1 cellular context compared by ENCODE assay signal in genomic region chr1:59346429-59346828, GRCh38.
TF ChIP-seq lines count a peak whose summit lies in the region.

No MANE protein-coding gene starts in this region.

TF ChIP-seq in HepG2, 621 proteins besides CTCF, POLR2A, EP300 and RAD21 (continued from another document and continues in another):
- no peak for TF ChIP-seq THAP9 (CRISPR knock-in tag; IDR thresholded peaks at IDR 0.05; ENCODE audit: borderline replicate concordance)
- TF ChIP-seq SRF (IDR thresholded peaks at IDR 0.05; ENCODE audit: low read depth, low read length) = no peak
- no peak for TF ChIP-seq IKZF1 (IDR thresholded peaks at IDR 0.05)
- no peak for TF ChIP-seq ZNF142 (CRISPR knock-in tag; IDR thresholded peaks at IDR 0.05)
- TF ChIP-seq POGK (CRISPR knock-in tag; conservative IDR thresholded peaks at IDR 0.05) = no peak
- no peak for TF ChIP-seq ZFP37 (CRISPR knock-in tag; IDR thresholded peaks at IDR 0.05; ENCODE audit: borderline replicate concordance)
- TF ChIP-seq ZNF33B (CRISPR knock-in tag; IDR thresholded peaks at IDR 0.05) = no peak
- TF ChIP-seq FOSL2 (CRISPR knock-in tag; IDR thresholded peaks at IDR 0.05) = no peak
- no peak for TF ChIP-seq ISX (CRISPR knock-in tag; conservative IDR thresholded peaks at IDR 0.05)
- TF ChIP-seq ZNF776 (CRISPR knock-in tag; IDR thresholded peaks at IDR 0.05) = no peak
- TF ChIP-seq ZNF703 (CRISPR knock-in tag; IDR thresholded peaks at IDR 0.05; ENCODE audit: borderline replicate concordance) = no peak
- no peak for TF ChIP-seq JUND (CRISPR knock-in tag; IDR thresholded peaks at IDR 0.05)
- TF ChIP-seq CEBPZ (IDR thresholded peaks at IDR 0.05; ENCODE audit: low read length) = no peak
- TF ChIP-seq TCF7L2 (IDR thresholded peaks at IDR 0.05; ENCODE audit: low read depth, low read length) = no peak
- TF ChIP-seq KLF11 (CRISPR knock-in tag; IDR thresholded peaks at IDR 0.05) = no peak
- no peak for TF ChIP-seq CREB1 (IDR thresholded peaks at IDR 0.05)
- peak; percentile 65; the same call in 1 of the 2 replicates for TF ChIP-seq CREB1 (CRISPR knock-in tag; IDR thresholded peaks at IDR 0.05)
- no peak for TF ChIP-seq RNF2 (conservative IDR thresholded peaks at IDR 0.05; ENCODE audit: low read depth)
- TF ChIP-seq CENPBD1 (CRISPR knock-in tag; IDR thresholded peaks at IDR 0.05; ENCODE audit: borderline replicate concordance, low read depth) = no peak
- peak; percentile 84; the same call in 1 of the 2 replicates for TF ChIP-seq HMG20A (CRISPR knock-in tag; IDR thresholded peaks at IDR 0.05; ENCODE audit: borderline replicate concordance)
- TF ChIP-seq ZBTB44 (CRISPR knock-in tag; IDR thresholded peaks at IDR 0.05) = no peak
- peak; percentile 55; the same call in 1 of the 2 replicates for TF ChIP-seq FOXK1 (CRISPR knock-in tag; IDR thresholded peaks at IDR 0.05; ENCODE audit: borderline replicate concordance, low read depth)
- no peak for TF ChIP-seq RBM39 (IDR thresholded peaks at IDR 0.05; ENCODE audit: low read depth, low read length, poor library complexity, severe bottlenecking)
- no peak for TF ChIP-seq ATF4 (CRISPR knock-in tag; IDR thresholded peaks at IDR 0.05)
- TF ChIP-seq ZBTB42 (CRISPR knock-in tag; IDR thresholded peaks at IDR 0.05) = no peak
- TF ChIP-seq SYNCRIP (IDR thresholded peaks at IDR 0.05; ENCODE audit: insufficient read depth, low read depth, low read length) = no peak
- TF ChIP-seq ZBTB10 (CRISPR knock-in tag; IDR thresholded peaks at IDR 0.05; ENCODE audit: borderline replicate concordance) = no peak
- TF ChIP-seq NR0B2 (CRISPR knock-in tag; IDR thresholded peaks at IDR 0.05) = no peak
- TF ChIP-seq UBTF (CRISPR knock-in tag; IDR thresholded peaks at IDR 0.05) = no peak
- no peak for TF ChIP-seq CEBPB (IDR thresholded peaks at IDR 0.05; ENCODE audit: borderline replicate concordance, low read depth, low read length)
- no peak for TF ChIP-seq JUNB (CRISPR knock-in tag; IDR thresholded peaks at IDR 0.05; ENCODE audit: borderline replicate concordance)
- TF ChIP-seq ZNF326 (CRISPR knock-in tag; IDR thresholded peaks at IDR 0.05; ENCODE audit: borderline replicate concordance) = no peak
- no peak for TF ChIP-seq ZNF570 (CRISPR knock-in tag; IDR thresholded peaks at IDR 0.05; ENCODE audit: borderline replicate concordance)
- TF ChIP-seq KLF13 (CRISPR knock-in tag; IDR thresholded peaks at IDR 0.05) = no peak
- TF ChIP-seq SMYD3 (CRISPR knock-in tag; IDR thresholded peaks at IDR 0.05) = no peak
- TF ChIP-seq TOE1 (CRISPR knock-in tag; IDR thresholded peaks at IDR 0.05) = no peak
- no peak for TF ChIP-seq SP5 (CRISPR knock-in tag; IDR thresholded peaks at IDR 0.05; ENCODE audit: borderline replicate concordance, low read depth)
